ENCODE assay signal across 9 cellular contexts in the genomic region with DNA sequence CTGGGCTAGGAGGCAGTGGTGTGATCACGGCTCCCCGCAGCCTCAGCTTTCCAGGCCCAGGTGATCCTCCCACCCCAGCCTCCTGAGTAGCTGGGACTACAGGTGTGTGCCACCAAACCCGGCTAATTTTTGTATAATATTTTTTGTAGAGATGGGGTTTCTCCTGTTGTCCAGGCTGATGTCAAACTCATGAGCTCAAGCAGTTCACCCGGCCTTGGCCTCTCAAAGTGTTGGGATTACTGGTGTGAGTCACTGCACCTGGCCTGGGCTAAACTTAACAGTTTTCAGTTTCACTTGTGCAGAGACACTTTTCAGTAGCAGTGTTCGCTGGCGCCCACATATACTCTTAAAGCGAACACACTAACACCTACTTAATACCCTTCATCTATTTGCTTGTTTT.
DNase-seq lines count a peak whose midpoint lies in the region; ATAC-seq and TF ChIP-seq lines count a peak whose summit lies in the region.
"Had no signal": no experiment of that assay in that cellular context is flagged by ENCODE, and none has a peak within 500 bp of the region (broad histone marks: within the 10 kb centered on the region; RNA-seq: fewer than 3 reads in every experiment).

No MANE protein-coding gene starts in this region.

- H2AFZ ChIP-seq in IMR-90 (replicated peaks; ENCODE audit: low read length, poor library complexity): no peak overlapping the region
- H2AFZ ChIP-seq: PC-9 had no signal

- no peaks in the 10 kb centered on the region for H3K9me1 ChIP-seq in IMR-90 (ENCODE audit: insufficient read depth, low read length)

- H3K9ac ChIP-seq in IMR-90 (ENCODE audit: low read depth, low read length): no peak overlapping the region

- DNase-seq in IMR-90: peak; percentile 38
- DNase-seq in natural killer cell: no peak
- DNase-seq in sigmoid colon: no peak
- DNase-seq in AG20443 (ENCODE audit: low spot score): no peak
- DNase-seq in NCI-H1930 (lab: John Stamatoyannopoulos, UW): no peak
- DNase-seq in activated CD8-positive, alpha-beta memory T cell treated with anti-CD3 and anti-CD28 coated beads, Interleukin-2, amount 10 ng/mL, durations not matched to agents 7 days and 5 days: no peak
- DNase-seq: PC-9 had no signal

- H3K4me3 ChIP-seq in IMR-90 (ENCODE audit: insufficient read depth, low read depth, low read length): no peak overlapping the region
- H3K4me3 ChIP-seq in sigmoid colon: no peak overlapping the region
- H3K4me3 ChIP-seq: PC-9 had no signal

- H2BK20ac ChIP-seq in IMR-90 (ENCODE audit: low read depth, low read length): no peak overlapping the region

- H3K79me1 ChIP-seq in IMR-90 (ENCODE audit: low read depth in 1 of 2, low read length in 2 of 2): no peaks in the 10 kb centered on the region

- H2BK120ac ChIP-seq in IMR-90 (ENCODE audit: low read depth, low read length): no peak overlapping the region

- no peak overlapping the region for H3K4ac ChIP-seq in IMR-90 (ENCODE audit: low read depth, low read length)

- H3K9me3 ChIP-seq in IMR-90 (ENCODE audit: control insufficient read depth, insufficient read depth, low read length) (no peaks in the 10 kb centered on the region), sigmoid colon (no peaks in the 10 kb centered on the region)

- POLR2A ChIA-PET in IMR-90 (lab: Charles Lee; ENCODE audit: unreplicated experiment): no interaction called here

- no peak overlapping the region for H4K5ac ChIP-seq in IMR-90 (ENCODE audit: low read depth, low read length)

- no peak overlapping the region for H2AK9ac ChIP-seq in IMR-90 (replicated peaks; ENCODE audit: low read depth, low read length, poor library complexity)

- intact Hi-C loops in IMR-90 (cut with micrococcal nuclease) (no loop called here), natural killer cell (cut with micrococcal nuclease) (no loop called here), sigmoid colon (cut with DNase I) (no loop called here)

- TF ChIP-seq POLR2A in GM18951 (IDR thresholded peaks at IDR 0.05; ENCODE audit: extremely low read depth, insufficient read depth, insufficient read length) (peak; percentile 39), IMR-90 (IDR thresholded peaks at IDR 0.05; ENCODE audit: low read depth, low read length) (no peak), sigmoid colon (IDR thresholded peaks at IDR 0.05) (no peak)

- BruUV-seq in IMR-90 (replicated peaks; lab: Mats Ljungman, UMichigan): no TSS peak

- no peak overlapping the region for H3K23ac ChIP-seq in IMR-90 (ENCODE audit: low read depth, low read length)

- H2AK5ac ChIP-seq in IMR-90 (ENCODE audit: low read depth, low read length): no peak overlapping the region

- no peaks in the 10 kb centered on the region for H4K20me1 ChIP-seq in IMR-90 (ENCODE audit: insufficient read depth, low read length)

- H3K4me1 ChIP-seq in IMR-90 (ENCODE audit: control insufficient read depth, insufficient read depth, low read length) (no peaks in the 10 kb centered on the region), sigmoid colon (no peaks in the 10 kb centered on the region)

- in situ Hi-C loops in GM18951 (cut with MboI; ENCODE audit: low sequenced_read_pairs, unreplicated experiment) (no loop called here), IMR-90 (cut with MboI; ENCODE audit: low sequenced_read_pairs) (no loop called here)

- peaks cover 0 to 3% of the 10 kb centered on the region in 2 donors for H3K27me3 Mint-ChIP-seq in natural killer cell (ENCODE audit: low read depth in 2 of 2)
- H3K27me3 Mint-ChIP-seq in activated CD8-positive, alpha-beta memory T cell treated with anti-CD3 and anti-CD28 coated beads, Interleukin-2, amount 10 ng/mL, durations not matched to agents 7 days and 5 days: no peaks in the 10 kb centered on the region

- H3K27ac ChIP-seq in IMR-90 (ENCODE audit: insufficient read depth, low read length) (no peak overlapping the region), sigmoid colon (no peak overlapping the region)
- H3K27ac ChIP-seq: PC-9 had no signal

- no peak overlapping the region for H4K91ac ChIP-seq in IMR-90 (ENCODE audit: insufficient read depth, low read depth, low read length)

- H3K36me3 ChIP-seq in IMR-90 (ENCODE audit: control insufficient read depth, insufficient read depth, low read length) (no peaks in the 10 kb centered on the region), sigmoid colon (no peaks in the 10 kb centered on the region)

- no peaks in the 10 kb centered on the region for H3K36me3 Mint-ChIP-seq in natural killer cell
- H3K36me3 Mint-ChIP-seq in activated CD8-positive, alpha-beta memory T cell treated with anti-CD3 and anti-CD28 coated beads, Interleukin-2, amount 10 ng/mL, durations not matched to agents 7 days and 5 days: no peaks in the 10 kb centered on the region

- dilution Hi-C loops in IMR-90 (cut with HindIII; ENCODE audit: low sequenced_read_pairs, unreplicated experiment): no loop called here

- TF ChIP-seq EP300 in sigmoid colon (IDR thresholded peaks at IDR 0.05): no peak

- H3K4me2 ChIP-seq in IMR-90 (ENCODE audit: low read depth, low read length): no peak overlapping the region
- H3K4me2 ChIP-seq: PC-9 had no signal

- H3K14ac ChIP-seq in IMR-90 (replicated peaks; ENCODE audit: low read depth, low read length): no peak overlapping the region

- CTCF ChIA-PET in IMR-90 (lab: Yijun Ruan, JAX): interaction anchor here (0.6 kb wide), 2 partner anchors 29 to 226 kb away, joined by 3 to 4 read pairs; no protein-coding TSS in a partner anchor
- CTCF ChIA-PET in activated CD8-positive, alpha-beta memory T cell treated with anti-CD3 and anti-CD28 coated beads, Interleukin-2, amount 10 ng/mL, durations not matched to agents 7 days and 5 days (lab: Charles Lee): no interaction called here

- no peak overlapping the region for H3K56ac ChIP-seq in IMR-90 (ENCODE audit: extremely low read depth, insufficient read depth, low read length)

- peak overlapping the region; percentile 68 to 80 for H3K27ac Mint-ChIP-seq in natural killer cell
- no peak overlapping the region for H3K27ac Mint-ChIP-seq in activated CD8-positive, alpha-beta memory T cell treated with anti-CD3 and anti-CD28 coated beads, Interleukin-2, amount 10 ng/mL, durations not matched to agents 7 days and 5 days

- H3K27me3 ChIP-seq in IMR-90 (ENCODE audit: control insufficient read depth, insufficient read depth, low read length) (no peaks in the 10 kb centered on the region), sigmoid colon (no peaks in the 10 kb centered on the region)

- TF ChIP-seq CTCF in IMR-90 (conservative IDR thresholded peaks at IDR 0.05; ENCODE audit: low read depth, low read length): no peak
- TF ChIP-seq CTCF in natural killer cell (IDR thresholded peaks at IDR 0.05): no peak
- TF ChIP-seq CTCF in sigmoid colon (IDR thresholded peaks at IDR 0.05): no peak

- peak overlapping the region; percentile 53 for H3K4me3 Mint-ChIP-seq in natural killer cell
- no peak overlapping the region for H3K4me3 Mint-ChIP-seq in activated CD8-positive, alpha-beta memory T cell treated with anti-CD3 and anti-CD28 coated beads, Interleukin-2, amount 10 ng/mL, durations not matched to agents 7 days and 5 days

- H3K18ac ChIP-seq in IMR-90 (ENCODE audit: low read depth, low read length): no peak overlapping the region

- peak; percentile 91 for ATAC-seq in HG02588 (IDR thresholded peaks at IDR 0.05; ENCODE audit: unreplicated experiment)
- ATAC-seq in IMR-90 (ENCODE audit: low read depth): 0 out of 2 replicates have a peak, but pooled peaks have one; percentile 21
- ATAC-seq in natural killer cell: peak; percentile 75 to 89 (median 79)
- ATAC-seq in activated CD8-positive, alpha-beta memory T cell treated with anti-CD3 and anti-CD28 coated beads, Interleukin-2, amount 10 ng/mL, durations not matched to agents 7 days and 5 days: no peak

- no peak overlapping the region for H4K8ac ChIP-seq in IMR-90 (ENCODE audit: low read depth in 2 of 2, low read length in 2 of 2)

- no peak overlapping the region for H2BK15ac ChIP-seq in IMR-90 (ENCODE audit: low read depth, low read length)

- no CpG with 5 or more reads among the region's 7 CpGs for WGBS in IMR-90 (ENCODE audit: extremely low coverage in 2 of 2, insufficient read length in 1 of 2), 2 experiments
- WGBS in sigmoid colon, 2 donors: 78 to 82% methylated on average over 7 of the region's 7 CpGs

- H2BK5ac ChIP-seq in IMR-90 (ENCODE audit: low read depth, low read length, poor library complexity, severe bottlenecking): no peak overlapping the region

- TF ChIP-seq RAD21 in IMR-90 (IDR thresholded peaks at IDR 0.05; ENCODE audit: low read length): no peak

- H3K9me3 Mint-ChIP-seq in natural killer cell: no peaks in the 10 kb centered on the region
- H3K9me3 Mint-ChIP-seq in activated CD8-positive, alpha-beta memory T cell treated with anti-CD3 and anti-CD28 coated beads, Interleukin-2, amount 10 ng/mL, durations not matched to agents 7 days and 5 days (ENCODE audit: low read depth): peaks cover 6% of the 10 kb centered on the region

- H3K4me1 Mint-ChIP-seq in natural killer cell: peaks cover 17 to 18% of the 10 kb centered on the region in 2 donors
- no peaks in the 10 kb centered on the region for H3K4me1 Mint-ChIP-seq in activated CD8-positive, alpha-beta memory T cell treated with anti-CD3 and anti-CD28 coated beads, Interleukin-2, amount 10 ng/mL, durations not matched to agents 7 days and 5 days

TF ChIP-seq in IMR-90, 13 proteins besides CTCF, POLR2A, EP300 and RAD21:
- TF ChIP-seq FOS (IDR thresholded peaks at IDR 0.05; ENCODE audit: low read depth, low read length) (no peak), CEBPB (IDR thresholded peaks at IDR 0.05; ENCODE audit: low read depth, low read length) (no peak), SMC3 (IDR thresholded peaks at IDR 0.05; ENCODE audit: low read depth, low read length) (no peak), RFX5 (IDR thresholded peaks at IDR 0.05; ENCODE audit: low read depth, low read length) (no peak), MAZ (IDR thresholded peaks at IDR 0.05; ENCODE audit: borderline replicate concordance, low read depth, low read length) (no peak), BHLHE40 (IDR thresholded peaks at IDR 0.05; ENCODE audit: low read depth, low read length) (no peak), MAFK (IDR thresholded peaks at IDR 0.05; ENCODE audit: low read depth, low read length) (no peak)
